ENCODE assay signal across 1 cellular context in the genomic region with DNA sequence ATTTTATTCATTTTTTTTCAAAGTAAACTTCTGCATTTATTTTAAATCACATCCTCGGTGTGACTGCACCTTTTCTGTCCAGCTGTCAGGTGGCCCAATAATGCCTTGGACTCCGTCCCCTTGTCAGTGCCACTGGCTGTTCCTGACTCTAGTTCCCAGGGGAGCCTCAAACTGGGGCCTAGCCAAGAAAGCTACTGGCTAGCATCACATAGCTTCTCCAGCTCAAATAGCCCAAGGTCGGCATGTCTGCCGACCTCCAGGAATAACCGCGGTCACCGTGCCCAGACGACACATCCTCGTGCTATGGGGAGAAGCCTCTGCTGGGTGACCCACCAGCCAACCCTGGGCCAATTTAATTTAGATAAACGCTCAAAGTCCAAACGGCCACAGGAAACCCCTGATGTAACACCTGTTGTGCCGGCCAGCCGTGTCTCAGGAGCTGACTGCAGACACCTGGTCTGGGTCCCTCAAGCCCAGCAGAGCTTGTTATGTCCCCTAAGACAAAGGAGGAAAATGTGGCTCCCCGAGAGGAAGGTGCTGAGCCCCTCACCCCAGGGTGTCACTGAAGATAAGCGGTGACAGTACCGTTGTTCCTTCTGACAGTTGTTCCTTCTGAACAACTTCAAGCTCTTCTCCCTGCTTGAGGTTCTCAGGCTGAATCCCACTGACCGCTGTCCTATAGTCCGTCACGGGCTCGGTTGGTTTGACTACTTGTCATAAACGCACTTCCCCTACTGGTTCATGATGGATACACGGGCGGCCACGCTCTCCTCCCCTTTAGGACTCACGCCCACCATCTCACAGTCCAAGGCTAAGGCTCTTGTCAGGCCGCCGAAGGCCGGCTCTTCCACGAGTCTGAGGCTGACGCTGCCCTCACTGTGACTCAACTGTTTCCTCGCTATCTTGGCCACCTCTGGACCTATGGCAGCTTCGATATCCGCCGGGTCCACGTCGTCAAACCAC.
TF ChIP-seq lines count a peak whose summit lies in the region.

No MANE protein-coding gene starts in this region.

TF ChIP-seq in K562, 482 proteins besides CTCF, POLR2A, EP300 and RAD21 (continues in another document):
- TF ChIP-seq, protein P1, sequence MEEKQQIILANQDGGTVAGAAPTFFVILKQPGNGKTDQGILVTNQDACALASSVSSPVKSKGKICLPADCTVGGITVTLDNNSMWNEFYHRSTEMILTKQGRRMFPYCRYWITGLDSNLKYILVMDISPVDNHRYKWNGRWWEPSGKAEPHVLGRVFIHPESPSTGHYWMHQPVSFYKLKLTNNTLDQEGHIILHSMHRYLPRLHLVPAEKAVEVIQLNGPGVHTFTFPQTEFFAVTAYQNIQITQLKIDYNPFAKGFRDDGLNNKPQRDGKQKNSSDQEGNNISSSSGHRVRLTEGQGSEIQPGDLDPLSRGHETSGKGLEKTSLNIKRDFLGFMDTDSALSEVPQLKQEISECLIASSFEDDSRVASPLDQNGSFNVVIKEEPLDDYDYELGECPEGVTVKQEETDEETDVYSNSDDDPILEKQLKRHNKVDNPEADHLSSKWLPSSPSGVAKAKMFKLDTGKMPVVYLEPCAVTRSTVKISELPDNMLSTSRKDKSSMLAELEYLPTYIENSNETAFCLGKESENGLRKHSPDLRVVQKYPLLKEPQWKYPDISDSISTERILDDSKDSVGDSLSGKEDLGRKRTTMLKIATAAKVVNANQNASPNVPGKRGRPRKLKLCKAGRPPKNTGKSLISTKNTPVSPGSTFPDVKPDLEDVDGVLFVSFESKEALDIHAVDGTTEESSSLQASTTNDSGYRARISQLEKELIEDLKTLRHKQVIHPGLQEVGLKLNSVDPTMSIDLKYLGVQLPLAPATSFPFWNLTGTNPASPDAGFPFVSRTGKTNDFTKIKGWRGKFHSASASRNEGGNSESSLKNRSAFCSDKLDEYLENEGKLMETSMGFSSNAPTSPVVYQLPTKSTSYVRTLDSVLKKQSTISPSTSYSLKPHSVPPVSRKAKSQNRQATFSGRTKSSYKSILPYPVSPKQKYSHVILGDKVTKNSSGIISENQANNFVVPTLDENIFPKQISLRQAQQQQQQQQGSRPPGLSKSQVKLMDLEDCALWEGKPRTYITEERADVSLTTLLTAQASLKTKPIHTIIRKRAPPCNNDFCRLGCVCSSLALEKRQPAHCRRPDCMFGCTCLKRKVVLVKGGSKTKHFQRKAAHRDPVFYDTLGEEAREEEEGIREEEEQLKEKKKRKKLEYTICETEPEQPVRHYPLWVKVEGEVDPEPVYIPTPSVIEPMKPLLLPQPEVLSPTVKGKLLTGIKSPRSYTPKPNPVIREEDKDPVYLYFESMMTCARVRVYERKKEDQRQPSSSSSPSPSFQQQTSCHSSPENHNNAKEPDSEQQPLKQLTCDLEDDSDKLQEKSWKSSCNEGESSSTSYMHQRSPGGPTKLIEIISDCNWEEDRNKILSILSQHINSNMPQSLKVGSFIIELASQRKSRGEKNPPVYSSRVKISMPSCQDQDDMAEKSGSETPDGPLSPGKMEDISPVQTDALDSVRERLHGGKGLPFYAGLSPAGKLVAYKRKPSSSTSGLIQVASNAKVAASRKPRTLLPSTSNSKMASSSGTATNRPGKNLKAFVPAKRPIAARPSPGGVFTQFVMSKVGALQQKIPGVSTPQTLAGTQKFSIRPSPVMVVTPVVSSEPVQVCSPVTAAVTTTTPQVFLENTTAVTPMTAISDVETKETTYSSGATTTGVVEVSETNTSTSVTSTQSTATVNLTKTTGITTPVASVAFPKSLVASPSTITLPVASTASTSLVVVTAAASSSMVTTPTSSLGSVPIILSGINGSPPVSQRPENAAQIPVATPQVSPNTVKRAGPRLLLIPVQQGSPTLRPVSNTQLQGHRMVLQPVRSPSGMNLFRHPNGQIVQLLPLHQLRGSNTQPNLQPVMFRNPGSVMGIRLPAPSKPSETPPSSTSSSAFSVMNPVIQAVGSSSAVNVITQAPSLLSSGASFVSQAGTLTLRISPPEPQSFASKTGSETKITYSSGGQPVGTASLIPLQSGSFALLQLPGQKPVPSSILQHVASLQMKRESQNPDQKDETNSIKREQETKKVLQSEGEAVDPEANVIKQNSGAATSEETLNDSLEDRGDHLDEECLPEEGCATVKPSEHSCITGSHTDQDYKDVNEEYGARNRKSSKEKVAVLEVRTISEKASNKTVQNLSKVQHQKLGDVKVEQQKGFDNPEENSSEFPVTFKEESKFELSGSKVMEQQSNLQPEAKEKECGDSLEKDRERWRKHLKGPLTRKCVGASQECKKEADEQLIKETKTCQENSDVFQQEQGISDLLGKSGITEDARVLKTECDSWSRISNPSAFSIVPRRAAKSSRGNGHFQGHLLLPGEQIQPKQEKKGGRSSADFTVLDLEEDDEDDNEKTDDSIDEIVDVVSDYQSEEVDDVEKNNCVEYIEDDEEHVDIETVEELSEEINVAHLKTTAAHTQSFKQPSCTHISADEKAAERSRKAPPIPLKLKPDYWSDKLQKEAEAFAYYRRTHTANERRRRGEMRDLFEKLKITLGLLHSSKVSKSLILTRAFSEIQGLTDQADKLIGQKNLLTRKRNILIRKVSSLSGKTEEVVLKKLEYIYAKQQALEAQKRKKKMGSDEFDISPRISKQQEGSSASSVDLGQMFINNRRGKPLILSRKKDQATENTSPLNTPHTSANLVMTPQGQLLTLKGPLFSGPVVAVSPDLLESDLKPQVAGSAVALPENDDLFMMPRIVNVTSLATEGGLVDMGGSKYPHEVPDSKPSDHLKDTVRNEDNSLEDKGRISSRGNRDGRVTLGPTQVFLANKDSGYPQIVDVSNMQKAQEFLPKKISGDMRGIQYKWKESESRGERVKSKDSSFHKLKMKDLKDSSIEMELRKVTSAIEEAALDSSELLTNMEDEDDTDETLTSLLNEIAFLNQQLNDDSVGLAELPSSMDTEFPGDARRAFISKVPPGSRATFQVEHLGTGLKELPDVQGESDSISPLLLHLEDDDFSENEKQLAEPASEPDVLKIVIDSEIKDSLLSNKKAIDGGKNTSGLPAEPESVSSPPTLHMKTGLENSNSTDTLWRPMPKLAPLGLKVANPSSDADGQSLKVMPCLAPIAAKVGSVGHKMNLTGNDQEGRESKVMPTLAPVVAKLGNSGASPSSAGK (IDR thresholded peaks at IDR 0.05), result peak; percentile 66; the same call in 1 of the 2 replicates
- TF ChIP-seq SNRNP70 (optimal IDR thresholded peaks at IDR 0.05; ENCODE audit: low read depth, low read length) (no peak), TARDBP (IDR thresholded peaks at IDR 0.05) (no peak), RBM39 (optimal IDR thresholded peaks at IDR 0.05; ENCODE audit: low read depth, low read length) (no peak), SIN3A (IDR thresholded peaks at IDR 0.05; ENCODE audit: borderline replicate concordance in 2 of 2, control insufficient read depth in 1 of 2, low read depth in 2 of 2, low read length in 2 of 2) (no peak), ZNF175 (CRISPR knock-in tag; IDR thresholded peaks at IDR 0.05; ENCODE audit: low read depth) (no peak), RAD51 (IDR thresholded peaks at IDR 0.05; ENCODE audit: borderline replicate concordance, low read depth) (no peak), GATA2 (CRISPR knock-in tag; IDR thresholded peaks at IDR 0.05) (no peak), DMBX1 (CRISPR knock-in tag; IDR thresholded peaks at IDR 0.05; ENCODE audit: borderline replicate concordance) (no peak), ESRRB (CRISPR knock-in tag; IDR thresholded peaks at IDR 0.05; ENCODE audit: borderline replicate concordance) (no peak), ZBTB7A (IDR thresholded peaks at IDR 0.05; ENCODE audit: borderline replicate concordance, control insufficient read depth, low read depth, low read length) (no peak), KLF13 (tag; IDR thresholded peaks at IDR 0.05; ENCODE audit: borderline replicate concordance, low read depth) (no peak), MEF2D (tag; conservative IDR thresholded peaks at IDR 0.05; ENCODE audit: low read depth) (no peak), L3MBTL2 (IDR thresholded peaks at IDR 0.05) (peak; percentile 30; the same call in 1 of the 2 replicates), VEZF1 (CRISPR knock-in tag; IDR thresholded peaks at IDR 0.05) (no peak), ZBTB43 (CRISPR knock-in tag; IDR thresholded peaks at IDR 0.05) (no peak), RNF219 (CRISPR knock-in tag; IDR thresholded peaks at IDR 0.05) (no peak), C11orf30 (IDR thresholded peaks at IDR 0.05; ENCODE audit: low read depth) (no peak), NFRKB (IDR thresholded peaks at IDR 0.05; ENCODE audit: low read depth) (no peak), TCF7L2 (IDR thresholded peaks at IDR 0.05; ENCODE audit: low read depth, low read length) (no peak)
- TF ChIP-seq, protein P2, sequence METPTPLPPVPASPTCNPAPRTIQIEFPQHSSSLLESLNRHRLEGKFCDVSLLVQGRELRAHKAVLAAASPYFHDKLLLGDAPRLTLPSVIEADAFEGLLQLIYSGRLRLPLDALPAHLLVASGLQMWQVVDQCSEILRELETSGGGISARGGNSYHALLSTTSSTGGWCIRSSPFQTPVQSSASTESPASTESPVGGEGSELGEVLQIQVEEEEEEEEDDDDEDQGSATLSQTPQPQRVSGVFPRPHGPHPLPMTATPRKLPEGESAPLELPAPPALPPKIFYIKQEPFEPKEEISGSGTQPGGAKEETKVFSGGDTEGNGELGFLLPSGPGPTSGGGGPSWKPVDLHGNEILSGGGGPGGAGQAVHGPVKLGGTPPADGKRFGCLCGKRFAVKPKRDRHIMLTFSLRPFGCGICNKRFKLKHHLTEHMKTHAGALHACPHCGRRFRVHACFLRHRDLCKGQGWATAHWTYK (CRISPR knock-in tag; IDR thresholded peaks at IDR 0.05), result no peak
- TF ChIP-seq, protein P3, sequence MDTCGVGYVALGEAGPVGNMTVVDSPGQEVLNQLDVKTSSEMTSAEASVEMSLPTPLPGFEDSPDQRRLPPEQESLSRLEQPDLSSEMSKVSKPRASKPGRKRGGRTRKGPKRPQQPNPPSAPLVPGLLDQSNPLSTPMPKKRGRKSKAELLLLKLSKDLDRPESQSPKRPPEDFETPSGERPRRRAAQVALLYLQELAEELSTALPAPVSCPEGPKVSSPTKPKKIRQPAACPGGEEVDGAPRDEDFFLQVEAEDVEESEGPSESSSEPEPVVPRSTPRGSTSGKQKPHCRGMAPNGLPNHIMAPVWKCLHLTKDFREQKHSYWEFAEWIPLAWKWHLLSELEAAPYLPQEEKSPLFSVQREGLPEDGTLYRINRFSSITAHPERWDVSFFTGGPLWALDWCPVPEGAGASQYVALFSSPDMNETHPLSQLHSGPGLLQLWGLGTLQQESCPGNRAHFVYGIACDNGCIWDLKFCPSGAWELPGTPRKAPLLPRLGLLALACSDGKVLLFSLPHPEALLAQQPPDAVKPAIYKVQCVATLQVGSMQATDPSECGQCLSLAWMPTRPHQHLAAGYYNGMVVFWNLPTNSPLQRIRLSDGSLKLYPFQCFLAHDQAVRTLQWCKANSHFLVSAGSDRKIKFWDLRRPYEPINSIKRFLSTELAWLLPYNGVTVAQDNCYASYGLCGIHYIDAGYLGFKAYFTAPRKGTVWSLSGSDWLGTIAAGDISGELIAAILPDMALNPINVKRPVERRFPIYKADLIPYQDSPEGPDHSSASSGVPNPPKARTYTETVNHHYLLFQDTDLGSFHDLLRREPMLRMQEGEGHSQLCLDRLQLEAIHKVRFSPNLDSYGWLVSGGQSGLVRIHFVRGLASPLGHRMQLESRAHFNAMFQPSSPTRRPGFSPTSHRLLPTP (IDR thresholded peaks at IDR 0.05; ENCODE audit: borderline replicate concordance, extremely low read depth, insufficient read length), result no peak
- TF ChIP-seq, protein P4, sequence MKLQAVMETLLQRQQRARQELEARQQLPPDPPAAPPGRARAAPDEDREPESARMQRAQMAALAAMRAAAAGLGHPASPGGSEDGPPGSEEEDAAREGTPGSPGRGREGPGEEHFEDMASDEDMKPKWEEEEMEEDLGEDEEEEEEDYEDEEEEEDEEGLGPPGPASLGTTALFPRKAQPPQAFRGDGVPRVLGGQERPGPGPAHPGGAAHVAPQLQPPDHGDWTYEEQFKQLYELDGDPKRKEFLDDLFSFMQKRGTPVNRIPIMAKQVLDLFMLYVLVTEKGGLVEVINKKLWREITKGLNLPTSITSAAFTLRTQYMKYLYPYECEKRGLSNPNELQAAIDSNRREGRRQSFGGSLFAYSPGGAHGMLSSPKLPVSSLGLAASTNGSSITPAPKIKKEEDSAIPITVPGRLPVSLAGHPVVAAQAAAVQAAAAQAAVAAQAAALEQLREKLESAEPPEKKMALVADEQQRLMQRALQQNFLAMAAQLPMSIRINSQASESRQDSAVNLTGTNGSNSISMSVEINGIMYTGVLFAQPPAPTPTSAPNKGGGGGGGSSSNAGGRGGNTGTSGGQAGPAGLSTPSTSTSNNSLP (IDR thresholded peaks at IDR 0.05; ENCODE audit: borderline replicate concordance, low read depth, low read length), result no peak
